Comparison of ENCODE assay signal across 29 cellular contexts in the genomic region with DNA sequence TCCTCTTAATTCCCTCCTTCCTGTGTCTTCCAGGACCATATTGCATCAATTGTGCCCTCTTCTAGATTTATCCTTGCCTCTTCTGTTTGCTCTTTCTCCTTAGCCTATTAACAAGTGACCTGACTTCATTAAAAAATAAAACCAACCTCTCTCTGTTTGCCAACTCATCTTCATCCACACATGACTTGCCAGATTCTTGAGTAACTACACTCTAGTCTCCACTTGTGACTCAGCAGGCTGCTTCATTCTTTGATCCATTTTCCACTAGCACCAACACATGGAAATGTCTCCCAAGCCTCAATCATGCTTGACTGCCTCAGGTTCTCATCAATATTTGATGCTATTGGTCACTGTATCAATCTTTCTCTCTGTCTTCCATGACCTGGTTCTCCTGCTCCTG.
"Had no signal": no experiment of that assay in that cellular context is flagged by ENCODE, and none has a peak within 500 bp of the region (broad histone marks: within the 10 kb centered on the region; RNA-seq: fewer than 3 reads in every experiment).

No MANE protein-coding gene starts in this region.

- H3K36me3 Mint-ChIP-seq: activated naive CD8-positive, alpha-beta T cell treated with anti-CD3 and anti-CD28 coated beads for 36 hours had no signal

- H3K27ac Mint-ChIP-seq: activated CD4-positive, alpha-beta T cell treated with anti-CD3 and anti-CD28 coated beads, Interleukin-2, amount 10 ng/mL, durations not matched to agents 7 days and 5 days; activated CD8-positive, alpha-beta T cell treated with anti-CD3 and anti-CD28 coated beads, Interleukin-2, amount 10 ng/mL, durations not matched to agents 7 days and 5 days; activated naive CD8-positive, alpha-beta T cell treated with anti-CD3 and anti-CD28 coated beads for 36 hours had no signal

- H3K9me3 Mint-ChIP-seq: activated CD4-positive, alpha-beta T cell treated with anti-CD3 and anti-CD28 coated beads, Interleukin-2, amount 10 ng/mL, durations not matched to agents 7 days and 5 days had no signal

- H3K4me1 ChIP-seq: SJCRH30 had no signal

- DNase-seq: activated CD4-positive, alpha-beta T cell treated with anti-CD3 and anti-CD28 coated beads, Interleukin-2, amount 10 ng/mL, durations not matched to agents 7 days and 5 days; activated CD4-positive, alpha-beta T cell treated with anti-CD3 and anti-CD28 coated beads, Interleukin-2, amount 50 U/mL, for 48 hours; activated CD8-positive, alpha-beta memory T cell treated with anti-CD3 and anti-CD28 coated beads, Interleukin-2, amount 50 U/mL, for 4 hours; activated CD8-positive, alpha-beta T cell treated with anti-CD3 and anti-CD28 coated beads, Interleukin-2, amount 10 ng/mL, durations not matched to agents 7 days and 5 days; activated effector memory CD4-positive, alpha-beta T cell treated with Interleukin-2 at 50 U/mL for 16 hours; activated naive CD4-positive, alpha-beta T cell; activated naive CD4-positive, alpha-beta T cell treated with anti-CD3 and anti-CD28 coated beads, Interleukin-2, amount 50 U/mL, for 16 hours; activated naive CD8-positive, alpha-beta T cell treated with anti-CD3 and anti-CD28 coated beads for 36 hours; activated T-cell treated with anti-CD3 and anti-CD28 coated beads for 4 hours; activated T-cell treated with anti-CD3 and anti-CD28 coated beads, Interleukin-2, amount 50 U/mL, for 4 hours; amniotic stem cell; aorta; brain microvascular endothelial cell; Kasumi-1; KG1; MM.1S; MV-4-11; NCI-H1092; NCI-H1436 treated with DMSO at 0.1 percent for 48 hours; NCI-H1694 treated with DMSO at 0.1 percent for 48 hours; NCI-H2029; NCI-H345; NCI-H524 treated with DMSO at 0.1 percent for 48 hours; SHP77; SJCRH30; T1000; WERI-Rb-1 had no signal

- H3K27me3 Mint-ChIP-seq: activated CD4-positive, alpha-beta T cell treated with anti-CD3 and anti-CD28 coated beads, Interleukin-2, amount 10 ng/mL, durations not matched to agents 7 days and 5 days; activated naive CD8-positive, alpha-beta T cell treated with anti-CD3 and anti-CD28 coated beads for 36 hours had no signal

- H3K36me3 ChIP-seq: brain microvascular endothelial cell, SJCRH30, WERI-Rb-1 had no signal

- H3K4me1 Mint-ChIP-seq: activated CD4-positive, alpha-beta T cell treated with anti-CD3 and anti-CD28 coated beads, Interleukin-2, amount 10 ng/mL, durations not matched to agents 7 days and 5 days; activated naive CD8-positive, alpha-beta T cell treated with anti-CD3 and anti-CD28 coated beads for 36 hours had no signal

- H3K27ac ChIP-seq: brain microvascular endothelial cell, SJCRH30, WERI-Rb-1 had no signal

- H3K27me3 ChIP-seq: brain microvascular endothelial cell, SJCRH30 had no signal

- ATAC-seq: activated CD8-positive, alpha-beta T cell treated with anti-CD3 and anti-CD28 coated beads, Interleukin-2, amount 10 ng/mL, durations not matched to agents 7 days and 5 days; activated T-cell treated with anti-CD3 and anti-CD28 coated beads, Interleukin-2, amount 50 U/mL, for 4 hours; Panc1 had no signal

- H3K9me3 ChIP-seq: SJCRH30 had no signal

- H3K4me3 ChIP-seq: SJCRH30, SK-N-MC had no signal

- H3K4me3 Mint-ChIP-seq: activated CD4-positive, alpha-beta T cell treated with anti-CD3 and anti-CD28 coated beads, Interleukin-2, amount 10 ng/mL, durations not matched to agents 7 days and 5 days; activated CD8-positive, alpha-beta T cell treated with anti-CD3 and anti-CD28 coated beads, Interleukin-2, amount 10 ng/mL, durations not matched to agents 7 days and 5 days; activated naive CD8-positive, alpha-beta T cell treated with anti-CD3 and anti-CD28 coated beads for 36 hours; activated T-cell treated with anti-CD3 and anti-CD28 coated beads, Interleukin-2, amount 50 U/mL, for 4 hours had no signal
